In the genomic region with DNA sequence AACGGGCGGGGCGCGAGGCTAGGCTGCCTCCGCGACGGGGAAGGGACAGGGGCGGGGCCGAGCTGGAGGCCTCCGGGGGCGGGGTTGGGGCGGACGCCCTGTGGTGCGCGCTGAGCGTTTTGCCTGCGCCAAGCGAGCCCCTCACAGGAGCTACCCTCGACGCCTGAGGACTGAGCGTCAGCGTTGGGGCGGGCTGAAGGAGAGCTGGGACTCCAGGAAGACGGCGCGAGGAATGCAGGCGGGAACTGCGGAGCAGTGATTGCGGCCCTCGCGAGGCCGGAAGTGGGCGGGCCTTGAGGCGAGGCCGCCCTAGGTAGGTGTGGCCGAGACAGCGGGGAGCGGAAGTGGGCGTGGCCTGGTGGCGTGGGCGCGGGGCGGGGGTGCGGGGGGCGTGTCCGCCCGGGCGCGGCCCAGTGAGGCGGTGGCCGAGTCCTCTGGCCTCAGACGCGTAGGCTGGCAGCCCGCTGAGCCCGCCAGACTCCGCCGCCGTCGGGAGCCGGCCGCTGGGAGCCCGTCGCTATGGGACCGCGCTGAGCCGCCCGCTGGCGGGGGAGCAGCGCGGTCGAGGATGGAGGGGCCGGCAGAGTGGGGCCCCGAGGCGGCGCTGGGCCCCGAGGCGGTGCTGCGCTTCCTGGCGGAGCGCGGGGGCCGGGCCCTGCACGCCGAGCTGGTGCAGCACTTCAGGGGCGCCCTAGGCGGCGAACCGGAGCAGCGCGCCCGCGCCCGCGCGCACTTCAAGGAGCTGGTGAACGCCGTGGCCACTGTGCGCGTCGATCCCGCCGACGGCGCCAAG, we compare ENCODE assay signal across 1 cellular context.
A peak's percentile ranks its signal among the peaks of the same experiment; 100 is the strongest.
TF ChIP-seq lines count a peak whose summit lies in the region.

SEPTIN10 (minus strand) TSS at position 45 of the 793 bp plus-strand sequence. CDS start 139 bp downstream, outside the sequence.
A gene with protein sequence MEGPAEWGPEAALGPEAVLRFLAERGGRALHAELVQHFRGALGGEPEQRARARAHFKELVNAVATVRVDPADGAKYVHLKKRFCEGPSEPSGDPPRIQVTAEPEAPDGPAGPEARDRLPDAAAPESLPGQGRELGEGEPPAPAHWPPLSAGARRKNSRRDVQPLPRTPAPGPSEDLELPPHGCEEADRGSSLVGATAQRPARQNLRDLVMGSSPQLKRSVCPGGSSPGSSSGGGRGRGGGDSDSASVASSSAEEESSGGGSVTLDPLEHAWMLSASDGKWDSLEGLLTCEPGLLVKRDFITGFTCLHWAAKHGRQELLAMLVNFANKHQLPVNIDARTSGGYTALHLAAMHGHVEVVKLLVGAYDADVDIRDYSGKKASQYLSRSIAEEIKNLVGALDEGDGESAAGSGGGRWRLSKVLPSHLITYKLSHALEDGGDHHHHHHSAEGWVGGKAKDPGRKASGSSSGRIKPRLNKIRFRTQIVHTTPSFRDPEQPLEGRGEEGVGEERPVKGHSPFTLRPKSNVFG (plus strand): TSS at position 443 of the 793 bp plus-strand sequence. CDS start 126 bp downstream, at position 569.

TF ChIP-seq in H1, 55 proteins besides CTCF, POLR2A, EP300 and RAD21 (continues in another document):
- no peak for TF ChIP-seq CTBP2 (IDR thresholded peaks at IDR 0.05; ENCODE audit: borderline replicate concordance, insufficient read depth, insufficient read length, low read length)
- TF ChIP-seq, protein P1, sequence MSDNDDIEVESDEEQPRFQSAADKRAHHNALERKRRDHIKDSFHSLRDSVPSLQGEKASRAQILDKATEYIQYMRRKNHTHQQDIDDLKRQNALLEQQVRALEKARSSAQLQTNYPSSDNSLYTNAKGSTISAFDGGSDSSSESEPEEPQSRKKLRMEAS (IDR thresholded peaks at IDR 0.05) = peak; percentile 68
- no peak for TF ChIP-seq SP2 (IDR thresholded peaks at IDR 0.05; ENCODE audit: low read length)
- peak; percentile 87 for TF ChIP-seq TAF1 (IDR thresholded peaks at IDR 0.05; ENCODE audit: low read depth, low read length)
- no peak for TF ChIP-seq BACH1 (IDR thresholded peaks at IDR 0.05; ENCODE audit: low read length)
- TF ChIP-seq SUZ12 (IDR thresholded peaks at IDR 0.05; ENCODE audit: low read length) = no peak
- TF ChIP-seq SIN3A (conservative IDR thresholded peaks at IDR 0.05 in 1 of 2, IDR thresholded peaks at IDR 0.05 in 1 of 2; ENCODE audit: low read depth in 1 of 2, low read length in 2 of 2) = no peak; a peak in 1 of 4 replicates
- no peak for TF ChIP-seq POU5F1 (IDR thresholded peaks at IDR 0.05; ENCODE audit: low read depth, low read length)
- no peak for TF ChIP-seq ATF2 (IDR thresholded peaks at IDR 0.05; ENCODE audit: low read length)
- no peak for TF ChIP-seq RXRA (IDR thresholded peaks at IDR 0.05; ENCODE audit: insufficient read depth, low read depth, low read length)
- TF ChIP-seq JUN (IDR thresholded peaks at IDR 0.05; ENCODE audit: low read depth, low read length) = no peak
- no peak for TF ChIP-seq CEBPB (IDR thresholded peaks at IDR 0.05; ENCODE audit: low read depth, low read length)
- TF ChIP-seq KDM1A (IDR thresholded peaks at IDR 0.05; ENCODE audit: borderline replicate concordance, low read length) = no peak
- peak; percentile 79 for TF ChIP-seq BRCA1 (IDR thresholded peaks at IDR 0.05; ENCODE audit: low read depth, low read length)
- peak; percentile 94 for TF ChIP-seq EGR1 (IDR thresholded peaks at IDR 0.05; ENCODE audit: borderline replicate concordance, low read depth, low read length)
- TF ChIP-seq CHD2 (IDR thresholded peaks at IDR 0.05; ENCODE audit: low read length) = peak; percentile 94
- no peak for TF ChIP-seq NANOG (IDR thresholded peaks at IDR 0.05; ENCODE audit: insufficient read depth, low read depth, low read length, poor library complexity, severe bottlenecking)
- no peak for TF ChIP-seq NRF1 (IDR thresholded peaks at IDR 0.05; ENCODE audit: low read depth, low read length)
- no peak for TF ChIP-seq CBX5 (IDR thresholded peaks at IDR 0.05; ENCODE audit: low read depth, low read length)
- peak; percentile 59 for TF ChIP-seq KDM4A (IDR thresholded peaks at IDR 0.05; ENCODE audit: low read depth, low read length, severe bottlenecking)
- no peak for TF ChIP-seq GABPA (IDR thresholded peaks at IDR 0.05; ENCODE audit: borderline replicate concordance, insufficient read depth, low read length)
- no peak for TF ChIP-seq ASH2L (IDR thresholded peaks at IDR 0.05; ENCODE audit: low read length)
- no peak for TF ChIP-seq ZNF274 (IDR thresholded peaks at IDR 0.05; ENCODE audit: borderline replicate concordance, extremely low read depth, low read length)
- TF ChIP-seq, protein P2, sequence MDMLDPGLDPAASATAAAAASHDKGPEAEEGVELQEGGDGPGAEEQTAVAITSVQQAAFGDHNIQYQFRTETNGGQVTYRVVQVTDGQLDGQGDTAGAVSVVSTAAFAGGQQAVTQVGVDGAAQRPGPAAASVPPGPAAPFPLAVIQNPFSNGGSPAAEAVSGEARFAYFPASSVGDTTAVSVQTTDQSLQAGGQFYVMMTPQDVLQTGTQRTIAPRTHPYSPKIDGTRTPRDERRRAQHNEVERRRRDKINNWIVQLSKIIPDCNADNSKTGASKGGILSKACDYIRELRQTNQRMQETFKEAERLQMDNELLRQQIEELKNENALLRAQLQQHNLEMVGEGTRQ (IDR thresholded peaks at IDR 0.05; ENCODE audit: low read length) = no peak
- peak; percentile 32 for TF ChIP-seq PHF8 (conservative IDR thresholded peaks at IDR 0.05; ENCODE audit: low read depth, low read length)
- no peak for TF ChIP-seq EZH2 (IDR thresholded peaks at IDR 0.05; ENCODE audit: low read depth, low read length, severe bottlenecking)
- peak; percentile 81 for TF ChIP-seq TBP (IDR thresholded peaks at IDR 0.05; ENCODE audit: low read depth, low read length)
- TF ChIP-seq HDAC2 (IDR thresholded peaks at IDR 0.05; ENCODE audit: borderline replicate concordance in 1 of 2, low read depth in 2 of 2, low read length in 2 of 2) = no peak
- peak; percentile 94 for TF ChIP-seq POLR2AphosphoS5 (IDR thresholded peaks at IDR 0.05; ENCODE audit: low read depth, low read length)
- no peak for TF ChIP-seq ATF3 (IDR thresholded peaks at IDR 0.05; ENCODE audit: insufficient read depth, low read depth, low read length)
- TF ChIP-seq YY1 (IDR thresholded peaks at IDR 0.05; ENCODE audit: low read depth, low read length) = 0 out of 2 replicates have a peak, but pooled peaks have one; percentile 1
- TF ChIP-seq TCF12 (IDR thresholded peaks at IDR 0.05; ENCODE audit: low read depth, low read length) = no peak
- no peak for TF ChIP-seq RNF2 (IDR thresholded peaks at IDR 0.05; ENCODE audit: borderline replicate concordance, low read depth, low read length, missing control alignments, poor library complexity, severe bottlenecking)
- TF ChIP-seq TEAD4 (IDR thresholded peaks at IDR 0.05; ENCODE audit: low read depth, low read length) = peak; percentile 78; the same call in 1 of the 2 replicates
- TF ChIP-seq KDM5A (IDR thresholded peaks at IDR 0.05; ENCODE audit: low read length) = no peak
- no peak for TF ChIP-seq BCL11A (IDR thresholded peaks at IDR 0.05; ENCODE audit: low read depth in 2 of 2, low read length in 2 of 2)
- no peak for TF ChIP-seq SAP30 (IDR thresholded peaks at IDR 0.05; ENCODE audit: insufficient read depth, insufficient replicate concordance, low read length)
- no peak for TF ChIP-seq JUND (IDR thresholded peaks at IDR 0.05; ENCODE audit: low read length)
- no peak for TF ChIP-seq MAFK (IDR thresholded peaks at IDR 0.05; ENCODE audit: low read depth, low read length)
- TF ChIP-seq RFX5 (IDR thresholded peaks at IDR 0.05; ENCODE audit: borderline replicate concordance, low read depth, low read length) = no peak
- peak; percentile 81 for TF ChIP-seq E2F6 (IDR thresholded peaks at IDR 0.05)
- peak; percentile 50 for TF ChIP-seq TAF7 (optimal IDR thresholded peaks at IDR 0.05; ENCODE audit: borderline replicate concordance, low read depth, low read length)
- peak; percentile 75; the same call in 1 of the 2 replicates for TF ChIP-seq SP1 (IDR thresholded peaks at IDR 0.05; ENCODE audit: low read depth, low read length)
- peak; percentile 73; the same call in 1 of the 2 replicates for TF ChIP-seq SP4 (IDR thresholded peaks at IDR 0.05; ENCODE audit: low read length)
- TF ChIP-seq SIX5 (IDR thresholded peaks at IDR 0.05; ENCODE audit: low read depth, low read length) = no peak
- TF ChIP-seq SRF (IDR thresholded peaks at IDR 0.05; ENCODE audit: low read depth, low read length) = no peak
- peak; percentile 85 for TF ChIP-seq CREB1 (IDR thresholded peaks at IDR 0.05)
- TF ChIP-seq GTF2F1 (IDR thresholded peaks at IDR 0.05; ENCODE audit: borderline replicate concordance, low read depth, low read length) = 0 out of 2 replicates have a peak, but pooled peaks have one; percentile 36
- TF ChIP-seq SIRT6 (IDR thresholded peaks at IDR 0.05; ENCODE audit: low read length) = no peak
- no peak for TF ChIP-seq CHD1 (IDR thresholded peaks at IDR 0.05; ENCODE audit: low read depth, low read length)
- TF ChIP-seq RBBP5 (IDR thresholded peaks at IDR 0.05; ENCODE audit: borderline replicate concordance, low read depth, low read length) = no peak; the same call in 1 of the 2 replicates
- no peak for TF ChIP-seq CBX8 (IDR thresholded peaks at IDR 0.05; ENCODE audit: borderline replicate concordance, low read depth, low read length)
- no peak for TF ChIP-seq HDAC6 (IDR thresholded peaks at IDR 0.05; ENCODE audit: low read depth, low read length)
- TF ChIP-seq FOSL1 (IDR thresholded peaks at IDR 0.05; ENCODE audit: insufficient read depth, low read depth, low read length) = no peak
